18 cellular contexts compared by ENCODE assay signal in the genomic region with DNA sequence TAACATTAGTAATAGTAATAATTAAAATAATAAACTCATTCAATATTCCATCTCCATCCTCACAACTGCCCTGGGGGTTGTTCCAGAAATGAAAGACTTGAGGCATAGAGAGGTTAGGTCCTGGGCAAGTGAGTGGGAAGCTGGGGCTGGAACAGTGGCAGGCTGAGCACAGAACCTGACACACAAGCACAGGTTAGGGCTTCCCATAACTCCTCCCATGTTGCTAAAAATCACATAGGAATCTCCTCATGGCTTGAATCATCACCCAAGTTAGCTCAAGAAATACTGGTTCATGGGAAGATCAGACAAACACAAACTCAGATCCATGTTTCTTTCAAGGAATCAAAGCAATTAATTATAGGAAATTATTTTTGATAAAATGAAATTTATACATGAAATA.
A peak's percentile ranks its signal among the peaks of the same experiment; 100 is the strongest.
DNase-seq lines count a peak whose midpoint lies in the region; ATAC-seq and TF ChIP-seq lines count a peak whose summit lies in the region.
"Had no signal": no experiment of that assay in that cellular context is flagged by ENCODE, and none has a peak within 500 bp of the region (broad histone marks: within the 10 kb centered on the region; RNA-seq: fewer than 3 reads in every experiment).

No MANE protein-coding gene starts in this region.

- H3K36me3 Mint-ChIP-seq in HFFc6 (ENCODE audit: low read depth) = peaks cover 24% of the 10 kb centered on the region

- H3K9me3 Mint-ChIP-seq in HFFc6 = no peaks in the 10 kb centered on the region
- H3K9me3 Mint-ChIP-seq: GM23338 had no signal

- no peak for TF ChIP-seq CTCF in AG10803 (conservative IDR thresholded peaks at IDR 0.05; ENCODE audit: low read length)
- no peak for TF ChIP-seq CTCF in HFFc6 (IDR thresholded peaks at IDR 0.05)

- DNase-seq in AG10803 (ENCODE audit: low read depth) (peak; percentile 8), HFFc6 (no peak), epithelial cell of prostate (ENCODE audit: low read depth, low spot score) (peak; percentile 70), kidney tubule cell (ENCODE audit: low spot score) (peak; percentile 67), SIG-M5 (lab: John Stamatoyannopoulos, UW) (no peak), HuH-7 (ENCODE audit: low spot score) (no peak), NCI-H446 (lab: John Stamatoyannopoulos, UW) (no peak)
- DNase-seq: DMS53, KG1, NCI-H1048, NCI-H1436 treated with DMSO at 0.1 percent for 48 hours, NCI-H2029 treated with DMSO at 0.1 percent for 48 hours, NCI-H510A, NCI-H774, PC-3 had no signal

- peak overlapping the region; percentile 91 for H3K27ac ChIP-seq in epithelial cell of prostate

- H3K27me3 Mint-ChIP-seq in HFFc6 (ENCODE audit: insufficient read depth) = 0 out of 2 replicates have a peak, but pooled peaks cover under 1% of the 10 kb centered on the region

- peak overlapping the region; percentile 95 for H3K27ac Mint-ChIP-seq in HFFc6
- H3K27ac Mint-ChIP-seq: GM23338 had no signal

- no peak overlapping the region for H3K4me3 ChIP-seq in AG10803 (ENCODE audit: low read length)
- H3K4me3 ChIP-seq: GM23338 had no signal

- H3K4me1 Mint-ChIP-seq in HFFc6 (ENCODE audit: low read depth) = peaks cover 71% of the 10 kb centered on the region
- H3K4me1 Mint-ChIP-seq: GM23338 had no signal

- ATAC-seq in HG02759 (IDR thresholded peaks at IDR 0.05; ENCODE audit: unreplicated experiment) = no peak
- ATAC-seq: GM23338, HCT116, PC-3 had no signal

- no peak overlapping the region for H3K4me3 Mint-ChIP-seq in HFFc6
- H3K4me3 Mint-ChIP-seq: GM23338 had no signal

Comparison
In these comparisons a context has a peak if more than half of its experiments do, and no peak if none do; other contexts are left out.
1. DNase-seq: peak in AG10803 (single experiment), epithelial cell of prostate (single experiment) and kidney tubule cell (single experiment); none in HFFc6 (single experiment), SIG-M5 (single experiment), HuH-7 (single experiment) and NCI-H446 (0 of 2).